ENCODE assay signal across 34 cellular contexts in the genomic region with DNA sequence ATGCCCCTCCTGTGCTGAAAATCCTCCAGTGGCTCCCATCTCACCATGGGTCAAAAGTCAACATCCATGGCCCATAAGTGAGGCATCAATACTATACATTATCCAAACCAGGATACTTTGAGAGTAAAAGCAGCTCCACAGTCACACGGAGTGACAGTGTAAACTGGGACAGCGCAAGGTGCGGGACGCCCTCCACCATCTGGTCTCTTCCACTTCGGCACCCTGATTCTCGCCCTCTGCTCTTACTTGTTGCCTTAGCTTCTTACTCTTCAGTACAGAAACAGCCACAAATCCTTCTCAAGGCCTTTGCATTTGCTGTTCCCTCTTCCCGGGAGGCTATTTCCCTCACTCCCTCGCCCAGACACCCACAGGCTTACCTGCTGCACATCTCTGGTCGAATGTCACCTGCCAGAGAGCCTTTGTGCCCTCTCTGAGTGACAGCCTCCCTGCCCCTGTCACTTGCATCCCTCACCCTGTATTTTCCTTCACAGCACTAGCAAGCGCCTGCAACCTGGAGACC. TPM values are rescaled to one million over a fixed set of nuclear protein-coding genes. Genes with fewer than 3 reads are reported as not detected.
"Had no signal": no experiment of that assay in that cellular context is flagged by ENCODE, and none has a peak within 500 bp of the region (broad histone marks: within the 10 kb centered on the region; RNA-seq: fewer than 3 reads in every experiment).

No MANE protein-coding gene starts in this region.

- H3K36me3 Mint-ChIP-seq: activated naive CD4-positive, alpha-beta T cell treated with anti-CD3 and anti-CD28 coated beads, Interleukin-2, amount 50 U/mL, for 24 hours had no signal

- H3K27me3 ChIP-seq: brain microvascular endothelial cell, MG63 had no signal

- DNase-seq: activated B cell treated with CpG ODN at 0.5 μM for 24 hours; activated CD4-positive, alpha-beta T cell treated with anti-CD3 and anti-CD28 coated beads for 48 hours; activated CD4-positive, alpha-beta T cell treated with anti-CD3 and anti-CD28 coated beads, Interleukin-2, amount 50 U/mL, for 4 hours; activated CD4-positive, CD25-positive, alpha-beta regulatory T cell treated with anti-CD3 and anti-CD28 coated beads, Interleukin-2, amount 50 U/mL, for 72 hours; activated CD8-positive, alpha-beta T cell treated with anti-CD3 and anti-CD28 coated beads for 36 hours; activated gamma-delta T cell; activated naive CD4-positive, alpha-beta T cell treated with Interleukin-2 at 50 U/mL for 16 hours; activated T-cell treated with anti-CD3 and anti-CD28 coated beads, Interleukin-2, amount 50 U/mL, for 1 hour; activated T-cell treated with anti-CD3 and anti-CD28 coated beads, Interleukin-2, amount 50 U/mL, for 72 hours; amniotic stem cell; aorta; brain microvascular endothelial cell; central memory CD4-positive, alpha-beta T cell; Kasumi-1; KG1; MG63; MV-4-11; NCI-H1092; NCI-H1436 treated with DMSO at 0.1 percent for 48 hours; NCI-H1694 treated with DMSO at 0.1 percent for 48 hours; NCI-H2029; NCI-H345; NCI-H524 treated with DMSO at 0.1 percent for 48 hours; SHP77; SJCRH30 had no signal

- ATAC-seq: activated CD8-positive, alpha-beta T cell treated with anti-CD3 and anti-CD28 coated beads for 36 hours; activated T-cell treated with anti-CD3 and anti-CD28 coated beads, Interleukin-2, amount 50 U/mL, for 72 hours; activated T-helper 17 cell treated with anti-CD3 and anti-CD28 coated beads, Interleukin-2, amount 50 U/mL, for 72 hours; Panc1 had no signal

- H3K4me1 ChIP-seq: SJCRH30 had no signal

- H3K9me3 ChIP-seq: MG63, SJCRH30 had no signal

- H3K27ac Mint-ChIP-seq: activated B cell treated with CpG ODN at 0.5 μM for 24 hours; activated CD8-positive, alpha-beta T cell treated with anti-CD3 and anti-CD28 coated beads for 36 hours; activated naive CD4-positive, alpha-beta T cell treated with anti-CD3 and anti-CD28 coated beads, Interleukin-2, amount 50 U/mL, for 24 hours; activated T-cell treated with anti-CD3 and anti-CD28 coated beads, Interleukin-2, amount 50 U/mL, for 72 hours; activated T-helper 17 cell treated with anti-CD3 and anti-CD28 coated beads, Interleukin-2, amount 50 U/mL, for 72 hours; T-helper 2 cell treated with Interferon-gamma antibody and Interleukin-4, amounts not matched to agents 5 μg/mL and 100 μg/mL, for 36 hours had no signal

- H3K36me3 ChIP-seq: brain microvascular endothelial cell, MG63, SJCRH30 had no signal

- H3K4me3 ChIP-seq: MG63, SJCRH30, SK-N-MC had no signal

- H3K27ac ChIP-seq: brain microvascular endothelial cell, SJCRH30, SK-N-MC had no signal

- H3K4me3 Mint-ChIP-seq: activated B cell treated with CpG ODN at 0.5 μM for 24 hours; activated CD8-positive, alpha-beta T cell treated with anti-CD3 and anti-CD28 coated beads for 36 hours; activated naive CD4-positive, alpha-beta T cell treated with anti-CD3 and anti-CD28 coated beads, Interleukin-2, amount 50 U/mL, for 24 hours; activated T-cell treated with anti-CD3 and anti-CD28 coated beads, Interleukin-2, amount 50 U/mL, for 72 hours; activated T-helper 17 cell treated with anti-CD3 and anti-CD28 coated beads, Interleukin-2, amount 50 U/mL, for 72 hours; T-helper 2 cell treated with Interferon-gamma antibody and Interleukin-4, amounts not matched to agents 5 μg/mL and 100 μg/mL, for 36 hours had no signal

- H3K4me1 Mint-ChIP-seq: activated B cell treated with CpG ODN at 0.5 μM for 24 hours; activated naive CD4-positive, alpha-beta T cell treated with anti-CD3 and anti-CD28 coated beads, Interleukin-2, amount 50 U/mL, for 24 hours; activated T-helper 17 cell treated with anti-CD3 and anti-CD28 coated beads, Interleukin-2, amount 50 U/mL, for 72 hours had no signal

RNA-seq across cellular contexts. Expression of gene PDYN, which starts 19.9 kb away (rescaled TPM):
- total RNA-seq: activated B cell treated with CpG ODN at 0.5 μM for 24 hours; activated CD8-positive, alpha-beta memory T cell treated with anti-CD3 and anti-CD28 coated beads for 36 hours; activated CD8-positive, alpha-beta T cell treated with anti-CD3 and anti-CD28 coated beads for 36 hours; activated T-cell treated with anti-CD3 and anti-CD28 coated beads, Interleukin-2, amount 50 U/mL, for 72 hours; activated T-helper 17 cell treated with anti-CD3 and anti-CD28 coated beads, Interleukin-2, amount 50 U/mL, for 72 hours; aorta; NCI-H460; RPMI7951; SJCRH30; T-helper 1 cell treated with Interleukin-12 subunit alpha and Interleukin-12 subunit beta and Interleukin-4 antibody, amounts not matched to agents 30 ng/mL and 1 ng/mL, for 36 hours had no signal
- polyA plus RNA-seq: aorta had no signal
